Comparison of ENCODE assay signal across 16 cellular contexts in genomic region chr2:27932396-27932795, GRCh38. TPM values are rescaled to one million over a fixed set of nuclear protein-coding genes. Genes with fewer than 3 reads are reported as not detected.
A peak's percentile ranks its signal among the peaks of the same experiment; 100 is the strongest.
DNase-seq lines count a peak whose midpoint lies in the region; ATAC-seq, FAIRE-seq and TF ChIP-seq lines count a peak whose summit lies in the region.
"Had no signal": no experiment of that assay in that cellular context is flagged by ENCODE, and none has a peak within 500 bp of the region (broad histone marks: within the 10 kb centered on the region; RNA-seq: fewer than 3 reads in every experiment).

No MANE protein-coding gene starts in this region.

- WGBS in mammary epithelial cell (ENCODE audit: low coverage, missing lambda C conversion rate): 0% methylated on average over 2 of the region's 2 CpGs
- WGBS in endodermal cell (ENCODE audit: insufficient coverage in 1 of 2, insufficient read length in 1 of 2), 2 experiments: 95 to 100% methylated on average over 2 of the region's 2 CpGs

- H4K20me1 ChIP-seq in mammary epithelial cell (ENCODE audit: insufficient read depth, low read length): no peaks in the 10 kb centered on the region

- H3K4me1 ChIP-seq in mammary epithelial cell (ENCODE audit: insufficient read depth, low read length): peaks cover 15% of the 10 kb centered on the region
- H3K4me1 ChIP-seq in kidney (ENCODE audit: control insufficient read depth in 1 of 2, insufficient read depth in 1 of 2, low read depth in 1 of 2, low read length in 2 of 2): peaks cover 3 to 17% of the 10 kb centered on the region in 2 donors
- no peaks in the 10 kb centered on the region for H3K4me1 ChIP-seq in endodermal cell (ENCODE audit: control insufficient read depth, insufficient read depth, low read length)
- H3K4me1 ChIP-seq in mucosa of descending colon (ENCODE audit: low read depth): peaks cover 14% of the 10 kb centered on the region
- H3K4me1 ChIP-seq: thyroid gland had no signal

- H3K27me3 ChIP-seq in mammary epithelial cell (ENCODE audit: insufficient read depth, low read length) (no peaks in the 10 kb centered on the region), endodermal cell (ENCODE audit: control insufficient read depth, insufficient read depth, low read length, poor library complexity, severe bottlenecking) (no peaks in the 10 kb centered on the region)
- H3K27me3 ChIP-seq: thyroid gland had no signal

- dilution Hi-C loops in mammary epithelial cell (cut with HindIII; ENCODE audit: low sequenced_read_pairs): no loop called here

- peak overlapping the region; percentile 74 for H3K4me2 ChIP-seq in mammary epithelial cell (ENCODE audit: insufficient read depth, low read depth, low read length)

- H3K36me3 ChIP-seq in mammary epithelial cell (ENCODE audit: insufficient read depth, low read length) (no peaks in the 10 kb centered on the region), kidney (ENCODE audit: control insufficient read depth in 1 of 2, insufficient read depth in 2 of 2, low read length in 2 of 2) (no peaks in the 10 kb centered on the region), endodermal cell (ENCODE audit: control insufficient read depth, insufficient read depth, low read length) (peaks cover 10% of the 10 kb centered on the region), mucosa of descending colon (ENCODE audit: low read depth) (no peaks in the 10 kb centered on the region)

- CTCF ChIA-PET in mammary epithelial cell (lab: Charles Lee; ENCODE audit: low non-redundant PET): interaction anchor here (0.8 kb wide), 1 partner anchor 1010 kb away, joined by 8 read pairs; no protein-coding TSS in a partner anchor

- no peaks in the 10 kb centered on the region for H3K79me2 ChIP-seq in mammary epithelial cell (ENCODE audit: insufficient read depth, low read length)

- peak overlapping the region; percentile 90 for H3K27ac ChIP-seq in mammary epithelial cell (ENCODE audit: insufficient read depth, low read depth, low read length)
- peak overlapping the region in 1 of 2 donors; percentile 26 for H3K27ac ChIP-seq in kidney (ENCODE audit: low read depth in 2 of 2, low read length in 2 of 2)
- no peak overlapping the region for H3K27ac ChIP-seq in endodermal cell (ENCODE audit: low read depth, low read length)
- H3K27ac ChIP-seq: thyroid gland had no signal

- H3K4me3 Mint-ChIP-seq in endodermal cell: no peak overlapping the region
- H3K4me3 Mint-ChIP-seq in effector memory CD8-positive, alpha-beta T cell: no peak overlapping the region

- no peak overlapping the region for H3K27ac Mint-ChIP-seq in endodermal cell
- H3K27ac Mint-ChIP-seq in effector memory CD8-positive, alpha-beta T cell: peak overlapping the region in 1 of 2 donors; percentile 5
- H3K27ac Mint-ChIP-seq: progenitor cell of endocrine pancreas had no signal

- no TSS peak for BruUV-seq in mammary epithelial cell (replicated peaks; lab: Mats Ljungman, UMichigan)

- no peaks in the 10 kb centered on the region for H3K9me3 Mint-ChIP-seq in endodermal cell
- no peaks in the 10 kb centered on the region for H3K9me3 Mint-ChIP-seq in effector memory CD8-positive, alpha-beta T cell

- H3K36me3 Mint-ChIP-seq in endodermal cell (ENCODE audit: low read depth): no peaks in the 10 kb centered on the region
- H3K36me3 Mint-ChIP-seq in effector memory CD8-positive, alpha-beta T cell (ENCODE audit: insufficient read depth): peaks cover 10% of the 10 kb centered on the region

- in situ Hi-C loops in ACHN (cut with HindIII; ENCODE audit: low pct_ligation_motif_present, low pct_unique_long_range_greater_than_20kb, low sequenced_read_pairs) (no loop called here), mammary epithelial cell (cut with MboI; ENCODE audit: low sequenced_read_pairs in 2 of 2) (no loop called here)

- H3K4me3 ChIP-seq in mammary epithelial cell (replicated peaks in 1 of 3; ENCODE audit: insufficient read depth in 1 of 3, low read depth in 2 of 3, low read length in 3 of 3) (peak overlapping the region in 1 of 3 experiments; percentile 5), kidney (ENCODE audit: low read length in 2 of 2) (no peak overlapping the region), endodermal cell (ENCODE audit: low read length) (no peak overlapping the region), mucosa of descending colon (no peak overlapping the region)
- H3K4me3 ChIP-seq: GM12878, thyroid gland had no signal

- DNase-seq in ACHN (peak; percentile 83), mammary epithelial cell (peak; percentile 78), kidney (no peak), endodermal cell (no peak), mucosa of descending colon (no peak)
- no peak for DNase-seq in activated CD4-positive, CD25-positive, alpha-beta regulatory T cell treated with anti-CD3 and anti-CD28 coated beads, Interleukin-2, amount 50 U/mL, for 72 hours
- no peak for DNase-seq in effector memory CD8-positive, alpha-beta T cell
- DNase-seq: activated CD4-positive, alpha-beta T cell treated with anti-CD3 and anti-CD28 coated beads for 4 hours; activated T-cell treated with anti-CD3 and anti-CD28 coated beads, Interleukin-2, amount 50 U/mL, for 1 hour; aorta; midbrain; MM.1S; thyroid gland had no signal

- no peak for TF ChIP-seq EP300 in Ishikawa (IDR thresholded peaks at IDR 0.05; ENCODE audit: borderline replicate concordance)

- H3K4me1 Mint-ChIP-seq in endodermal cell: no peaks in the 10 kb centered on the region
- peaks cover 4 to 11% of the 10 kb centered on the region in 2 donors for H3K4me1 Mint-ChIP-seq in effector memory CD8-positive, alpha-beta T cell (ENCODE audit: low read depth in 2 of 2)

- H3K9ac ChIP-seq in mammary epithelial cell (ENCODE audit: insufficient read depth, low read length) (no peak overlapping the region), kidney (ENCODE audit: low read length in 2 of 2) (no peak overlapping the region), endodermal cell (ENCODE audit: extremely low read depth, low read length, poor library complexity, severe bottlenecking) (no peak overlapping the region)

- TF ChIP-seq CTCF in mammary epithelial cell (conservative IDR thresholded peaks at IDR 0.05 in 1 of 2, IDR thresholded peaks at IDR 0.05 in 1 of 2; ENCODE audit: extremely low read depth in 1 of 2, insufficient read depth in 1 of 2, low read depth in 1 of 2, low read length in 2 of 2) (no peak), kidney (IDR thresholded peaks at IDR 0.05; ENCODE audit: borderline replicate concordance, extremely low read depth, insufficient read depth) (no peak), endodermal cell (conservative IDR thresholded peaks at IDR 0.05) (no peak), mucosa of descending colon (IDR thresholded peaks at IDR 0.05) (no peak)

- intact Hi-C loops in mammary epithelial cell (cut with micrococcal nuclease) (loop anchor here (2.0 to 5.0 kb wide), 3 partner anchors 22 to 134 kb away; partner anchors contain the start of genes BABAM2 and RBKS), kidney (cut with DNase I) (no loop called here), mucosa of descending colon (cut with DNase I, micrococcal nuclease) (no loop called here)

- peak; percentile 52 for FAIRE-seq in kidney (lab: Jason Lieb, UNC)

- peak overlapping the region; percentile 23 for H2AFZ ChIP-seq in mammary epithelial cell (ENCODE audit: low read depth, low read length)

- H3K9me3 ChIP-seq in mammary epithelial cell (replicated peaks; ENCODE audit: insufficient read depth, low read length) (no peaks in the 10 kb centered on the region), kidney (ENCODE audit: control insufficient read depth in 1 of 2, low read length in 2 of 2) (no peaks in the 10 kb centered on the region), endodermal cell (ENCODE audit: control insufficient read depth, low read length) (no peaks in the 10 kb centered on the region), mucosa of descending colon (no peaks in the 10 kb centered on the region)
- H3K9me3 ChIP-seq: thyroid gland had no signal

- no peak for ATAC-seq in mucosa of descending colon
- ATAC-seq in effector memory CD8-positive, alpha-beta T cell (replicated peaks): no peak
- ATAC-seq: GM12878 had no signal

- no peak for TF ChIP-seq RAD21 in Ishikawa (IDR thresholded peaks at IDR 0.05; ENCODE audit: low read depth)

- no peaks in the 10 kb centered on the region for H3K27me3 Mint-ChIP-seq in endodermal cell (ENCODE audit: insufficient read depth)
- no peaks in the 10 kb centered on the region for H3K27me3 Mint-ChIP-seq in effector memory CD8-positive, alpha-beta T cell
- H3K27me3 Mint-ChIP-seq: progenitor cell of endocrine pancreas had no signal

TF ChIP-seq in Ishikawa, 13 proteins besides CTCF, POLR2A, EP300 and RAD21:
- TF ChIP-seq ZBTB7A (IDR thresholded peaks at IDR 0.05; ENCODE audit: low read depth) (no peak), YY1 (IDR thresholded peaks at IDR 0.05; ENCODE audit: low read depth) (no peak), TEAD4 (IDR thresholded peaks at IDR 0.05) (peak; percentile 56)
TF ChIP-seq in Ishikawa: peak in this region for 1.

RNA-seq across cellular contexts. Expression of gene BABAM2, which starts 41.9 kb away (rescaled TPM):
- total RNA-seq in mammary epithelial cell (10 to 100 TPM; 27.9 to 35.0 TPM), kidney (74.1 TPM), endodermal cell (10 to 100 TPM; 36.4 to 40.9 TPM), mucosa of descending colon (10 to 100 TPM; 34.8 to 42.4 (median 41.3) TPM)
- polyA plus RNA-seq in mammary epithelial cell (21.8 TPM), kidney (ENCODE audit: insufficient read depth, low read depth, low replicate concordance) (68.4 TPM)
- polyA minus RNA-seq in mammary epithelial cell: 31.3 TPM
- 29.7 TPM for polyA plus RNA-seq in endodermal cell (2013, experiment 1 of 2)
- 28.5 TPM for polyA plus RNA-seq in endodermal cell (2013, experiment 2 of 2)

RNA-seq across cellular contexts. Expression of gene RBKS, which starts 42.2 kb away (rescaled TPM):
- total RNA-seq in mammary epithelial cell (1 to 10 TPM; 1.1 to 3.8 TPM), kidney (10.3 TPM), endodermal cell (1 to 10 TPM; 4.4 to 4.9 TPM), mucosa of descending colon (10 to 100 TPM in 2 of 3 donors, 1 to 10 TPM in 1; 5.9 to 10.6 (median 10.3) TPM)
- polyA plus RNA-seq in mammary epithelial cell (1.9 TPM), kidney (ENCODE audit: insufficient read depth, low read depth, low replicate concordance) (28.7 TPM)
- polyA minus RNA-seq in mammary epithelial cell: not detected
- 1.6 TPM for polyA plus RNA-seq in endodermal cell (2013, experiment 1 of 2)
- polyA plus RNA-seq in endodermal cell (2013, experiment 2 of 2): 1.2 TPM

Comparison
In these comparisons a context has a peak if more than half of its experiments do, and no peak if none do; other contexts are left out.
1. DNase-seq: peak in ACHN (single experiment) and mammary epithelial cell (single experiment); none in kidney (single experiment), endodermal cell (single experiment), activated CD4-positive, CD25-positive, alpha-beta regulatory T cell treated with anti-CD3 and anti-CD28 coated beads, Interleukin-2, amount 50 U/mL, for 72 hours (single experiment), mucosa of descending colon (0 of 3) and effector memory CD8-positive, alpha-beta T cell (0 of 3).